In genomic region chr12:89346741-89347324, GRCh38 we compare ENCODE assay signal across 8 cellular contexts. TPM values are rescaled to one million over a fixed set of nuclear protein-coding genes. Genes with fewer than 3 reads are reported as not detected.
DNase-seq lines count a peak whose midpoint lies in the region; ATAC-seq and TF ChIP-seq lines count a peak whose summit lies in the region.

No MANE protein-coding gene starts in this region.

- ATAC-seq in GM19455 (IDR thresholded peaks at IDR 0.05; ENCODE audit: unreplicated experiment) (peak; percentile 21), thoracic aorta (ENCODE audit: insufficient number of reproducible peaks, low FRiP score, low read depth) (no peak)
- ATAC-seq in activated naive CD8-positive, alpha-beta T cell treated with anti-CD3 and anti-CD28 coated beads, Interleukin-2, amount 50 U/mL, for 24 hours: no peak

- DNase-seq in AML-193 (lab: John Stamatoyannopoulos, UW) (peak; percentile 93 to 94), NB4 (ENCODE audit: low read depth) (peak; percentile 90), iris pigment epithelial cell (ENCODE audit: low read depth) (peak; percentile 83), thoracic aorta (ENCODE audit: low spot score) (no peak), GM19240 (ENCODE audit: insufficient read length, low spot score) (no peak), NCI-H1694 treated with DMSO at 0.1 percent for 48 hours (lab: John Stamatoyannopoulos, UW) (no peak)
- no peak for DNase-seq in activated naive CD8-positive, alpha-beta T cell treated with anti-CD3 and anti-CD28 coated beads, Interleukin-2, amount 50 U/mL, for 24 hours

- H3K9me3 ChIP-seq in thoracic aorta: no peaks in the 10 kb centered on the region

- peaks cover 63% of the 10 kb centered on the region for H3K4me1 Mint-ChIP-seq in activated naive CD8-positive, alpha-beta T cell treated with anti-CD3 and anti-CD28 coated beads, Interleukin-2, amount 50 U/mL, for 24 hours

- no peaks in the 10 kb centered on the region for H3K9me3 Mint-ChIP-seq in activated naive CD8-positive, alpha-beta T cell treated with anti-CD3 and anti-CD28 coated beads, Interleukin-2, amount 50 U/mL, for 24 hours

- peak; percentile 2 for TF ChIP-seq POLR2A in NB4 (IDR thresholded peaks at IDR 0.05; ENCODE audit: extremely low read depth, insufficient read length)

- H3K27me3 ChIP-seq in thoracic aorta (replicated peaks; ENCODE audit: insufficient read depth): no peaks in the 10 kb centered on the region

- H3K27ac ChIP-seq in thoracic aorta: peak overlapping the region in 1 of 2 donors; percentile 30

- H3K4me1 ChIP-seq in thoracic aorta (ENCODE audit: control insufficient read depth in 1 of 2, low read depth in 2 of 2): peaks cover 11 to 60% of the 10 kb centered on the region in 2 donors

- peaks cover 34% of the 10 kb centered on the region for H3K36me3 Mint-ChIP-seq in activated naive CD8-positive, alpha-beta T cell treated with anti-CD3 and anti-CD28 coated beads, Interleukin-2, amount 50 U/mL, for 24 hours (ENCODE audit: low read depth)

- peak overlapping the region; percentile 58 for H3K27ac Mint-ChIP-seq in activated naive CD8-positive, alpha-beta T cell treated with anti-CD3 and anti-CD28 coated beads, Interleukin-2, amount 50 U/mL, for 24 hours

- TF ChIP-seq CTCF in NB4 (IDR thresholded peaks at IDR 0.05; ENCODE audit: low read depth, low read length) (no peak), thoracic aorta (IDR thresholded peaks at IDR 0.05) (no peak)

- H3K36me3 ChIP-seq in thoracic aorta: no peaks in the 10 kb centered on the region

- H3K4me3 ChIP-seq in NB4 (ENCODE audit: low read depth, low read length): peak overlapping the region; percentile 90
- peak overlapping the region; percentile 34 for H3K4me3 ChIP-seq in thoracic aorta

- peak overlapping the region; percentile 70 for H3K4me3 Mint-ChIP-seq in activated naive CD8-positive, alpha-beta T cell treated with anti-CD3 and anti-CD28 coated beads, Interleukin-2, amount 50 U/mL, for 24 hours

- peaks cover 8% of the 10 kb centered on the region for H3K27me3 Mint-ChIP-seq in activated naive CD8-positive, alpha-beta T cell treated with anti-CD3 and anti-CD28 coated beads, Interleukin-2, amount 50 U/mL, for 24 hours

RNA-seq across cellular contexts. Expression of gene DUSP6, which starts 5.5 kb away (rescaled TPM):
- 100 to 1,000 TPM; 103 to 147 TPM for total RNA-seq in thoracic aorta

Comparison
In these comparisons a context has a peak if more than half of its experiments do, and no peak if none do; other contexts are left out.
1. DNase-seq: peak in AML-193 (2 of 2), NB4 (single experiment) and iris pigment epithelial cell (single experiment); none in activated naive CD8-positive, alpha-beta T cell treated with anti-CD3 and anti-CD28 coated beads, Interleukin-2, amount 50 U/mL, for 24 hours (single experiment), thoracic aorta (single experiment), GM19240 (single experiment) and NCI-H1694 treated with DMSO at 0.1 percent for 48 hours (single experiment).